In the genomic region with DNA sequence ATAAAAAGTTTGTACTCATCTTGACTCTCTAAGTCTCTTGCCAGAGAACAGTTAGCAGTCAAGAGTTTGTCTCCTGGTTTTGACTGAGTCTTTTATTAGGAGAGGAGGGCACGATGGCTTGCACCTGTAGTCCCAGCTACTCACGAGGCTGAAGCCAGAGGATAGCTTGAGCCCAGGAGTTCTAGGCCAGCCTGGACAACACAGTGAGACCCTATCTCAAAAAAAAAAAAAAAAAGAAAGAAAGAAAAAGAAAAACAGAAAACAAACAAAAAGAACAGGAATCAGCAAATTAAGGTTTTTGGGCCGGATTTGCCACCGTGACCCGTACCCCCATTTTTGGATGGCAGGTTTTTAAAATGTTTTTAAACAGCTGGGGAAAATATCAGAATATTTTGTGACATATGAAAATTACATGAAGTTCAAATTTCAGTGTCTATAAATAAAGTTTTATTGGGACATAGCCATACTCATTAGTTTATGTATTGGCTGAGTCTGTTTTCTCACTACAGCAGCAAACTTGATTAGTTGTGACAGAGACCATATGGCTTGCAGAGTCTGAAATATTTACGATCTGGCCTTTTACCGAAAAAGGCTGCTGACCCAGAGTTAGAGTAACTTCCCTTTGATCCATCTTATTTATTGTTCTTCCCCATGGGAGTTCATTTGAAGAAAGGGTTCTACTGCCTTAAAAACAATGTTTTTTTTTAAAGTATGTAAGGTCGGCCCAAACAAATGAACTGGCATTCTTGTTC, we compare ENCODE assay signal across 13 cellular contexts. TPM values are rescaled to one million over a fixed set of nuclear protein-coding genes. Genes with fewer than 3 reads are reported as not detected.
DNase-seq lines count a peak whose midpoint lies in the region; ATAC-seq and TF ChIP-seq lines count a peak whose summit lies in the region.
"Had no signal": no experiment of that assay in that cellular context is flagged by ENCODE, and none has a peak within 500 bp of the region (broad histone marks: within the 10 kb centered on the region; RNA-seq: fewer than 3 reads in every experiment).

No MANE protein-coding gene starts in this region.

- intact Hi-C loops in sigmoid colon (cut with DNase I) (no loop called here), left lung (cut with DNase I) (no loop called here)

- H3K4me1 Mint-ChIP-seq in endothelial cell (ENCODE audit: unreplicated experiment), result peaks cover 6% of the 10 kb centered on the region

- H3K27me3 Mint-ChIP-seq in endothelial cell (ENCODE audit: unreplicated experiment), result peaks cover 1% of the 10 kb centered on the region

- TF ChIP-seq EP300 in sigmoid colon (IDR thresholded peaks at IDR 0.05), result peak in 1 of 4 donors; percentile 21

- no peaks in the 10 kb centered on the region for H3K9me3 Mint-ChIP-seq in endothelial cell (ENCODE audit: unreplicated experiment)

- no peaks in the 10 kb centered on the region for H3K27me3 ChIP-seq in sigmoid colon
- H3K27me3 ChIP-seq in left lung, result no peaks in the 10 kb centered on the region
- H3K27me3 ChIP-seq: tibial artery had no signal

- ATAC-seq in GM18861 (IDR thresholded peaks at IDR 0.05; ENCODE audit: unreplicated experiment) (no peak), left lung (no peak)

- TF ChIP-seq POLR2A in sigmoid colon (IDR thresholded peaks at IDR 0.05), result no peak

- peak overlapping the region in 3 of 4 donors; percentile 23 to 62 (median 53) for H3K27ac ChIP-seq in sigmoid colon
- no peak overlapping the region for H3K27ac ChIP-seq in left lung
- H3K27ac ChIP-seq: tibial artery had no signal

- 80 to 85% methylated on average over 8 of the region's 8 CpGs for WGBS in sigmoid colon, 2 donors

- peaks cover 0 to 20% (median 0%) of the 10 kb centered on the region in 4 donors for H3K36me3 ChIP-seq in sigmoid colon
- H3K36me3 ChIP-seq in left lung, result peaks cover 0 to 22% of the 10 kb centered on the region in 2 donors

- no peaks in the 10 kb centered on the region for H3K9me3 ChIP-seq in sigmoid colon
- H3K9me3 ChIP-seq in left lung, result no peaks in the 10 kb centered on the region
- H3K9me3 ChIP-seq: tibial artery had no signal

- TF ChIP-seq CTCF in endothelial cell (IDR thresholded peaks at IDR 0.05; ENCODE audit: unreplicated experiment) (no peak), sigmoid colon (IDR thresholded peaks at IDR 0.05) (no peak), left lung (IDR thresholded peaks at IDR 0.05) (no peak)

- no peak overlapping the region for H3K4me3 Mint-ChIP-seq in endothelial cell (ENCODE audit: unreplicated experiment)

- H3K4me1 ChIP-seq in sigmoid colon, result peaks cover 0 to 75% (median 69%) of the 10 kb centered on the region in 4 donors
- peaks cover 0 to 7% of the 10 kb centered on the region in 2 donors for H3K4me1 ChIP-seq in left lung

- DNase-seq in GM04503 (ENCODE audit: low read depth), result peak; percentile 14
- peak; percentile 87 for DNase-seq in SK-N-DZ (ENCODE audit: low spot score)
- DNase-seq in endothelial cell (ENCODE audit: low spot score), result no peak
- DNase-seq in sigmoid colon, result no peak
- DNase-seq in left lung, result no peak
- DNase-seq in activated naive CD4-positive, alpha-beta T cell (lab: John Stamatoyannopoulos, UW), result no peak
- DNase-seq in NOMO-1 treated with dmso at 0.1 percent for 144 hours (lab: John Stamatoyannopoulos, UW; ENCODE audit: unreplicated experiment), result no peak
- DNase-seq: activated CD4-positive, alpha-beta T cell treated with anti-CD3 and anti-CD28 coated beads, Interleukin-2, amount 50 U/mL, for 1 hour; head of caudate nucleus; kidney glomerular epithelial cell; NCI-H187 treated with DMSO at 0.1 percent for 48 hours; tibial artery had no signal

- H3K4me3 ChIP-seq in sigmoid colon (no peak overlapping the region), left lung (no peak overlapping the region)
- H3K4me3 ChIP-seq: tibial artery had no signal

- peaks cover 10% of the 10 kb centered on the region for H3K36me3 Mint-ChIP-seq in endothelial cell (ENCODE audit: low read depth, unreplicated experiment)

- peak overlapping the region; percentile 84 for H3K27ac Mint-ChIP-seq in endothelial cell (ENCODE audit: unreplicated experiment)

RNA-seq across cellular contexts. Expression of a gene that starts 31.2 kb away (rescaled TPM):
- 92.2 and 93.8 TPM in 2 replicates for polyA plus RNA-seq in SK-N-DZ (2014; cell fraction: cytosol; rRNA removed)
- polyA plus RNA-seq in SK-N-DZ (2014; cell fraction: nucleus; rRNA removed), result 72.4 and 76.2 TPM in 2 replicates
- total RNA-seq in endothelial cell (ENCODE audit: unreplicated experiment), result 89.9 TPM
- total RNA-seq in sigmoid colon, result 100 to 1,000 TPM in 1 of 4 donors, 10 to 100 TPM in 3; 82.8 to 114 (median 90.5) TPM
- 10 to 100 TPM; 19.9 to 32.3 (median 20.4) TPM for polyA plus RNA-seq in sigmoid colon
- total RNA-seq in left lung, result 10 to 100 TPM; 69.4 to 84.3 TPM

RNA-seq across cellular contexts. Expression of a gene that starts 31.5 kb away (rescaled TPM):
- 8.5 and 10.7 TPM in 2 replicates for polyA plus RNA-seq in SK-N-DZ (2014; cell fraction: cytosol; rRNA removed)
- polyA plus RNA-seq in SK-N-DZ (2014; cell fraction: nucleus; rRNA removed), result 9.6 and 16.9 TPM in 2 replicates
- total RNA-seq in endothelial cell (ENCODE audit: unreplicated experiment) (35.4 TPM), sigmoid colon (10 to 100 TPM; 40.2 to 56.6 (median 50.4) TPM), left lung (10 to 100 TPM; 17.3 to 36.0 TPM)
- polyA plus RNA-seq in sigmoid colon, result 1 to 10 TPM; 4.2 to 6.2 (median 5.3) TPM

Comparison
In these comparisons a context has a peak if more than half of its experiments do, and no peak if none do; other contexts are left out.
1. DNase-seq: peak in GM04503 (single experiment) and SK-N-DZ (single experiment); none in endothelial cell (single experiment), sigmoid colon (single experiment), left lung (0 of 2), activated naive CD4-positive, alpha-beta T cell (0 of 4) and NOMO-1 treated with dmso at 0.1 percent for 144 hours (single experiment).
2. H3K27ac ChIP-seq: peak in sigmoid colon (3 of 4); none in left lung (0 of 2).